In the genomic region with DNA sequence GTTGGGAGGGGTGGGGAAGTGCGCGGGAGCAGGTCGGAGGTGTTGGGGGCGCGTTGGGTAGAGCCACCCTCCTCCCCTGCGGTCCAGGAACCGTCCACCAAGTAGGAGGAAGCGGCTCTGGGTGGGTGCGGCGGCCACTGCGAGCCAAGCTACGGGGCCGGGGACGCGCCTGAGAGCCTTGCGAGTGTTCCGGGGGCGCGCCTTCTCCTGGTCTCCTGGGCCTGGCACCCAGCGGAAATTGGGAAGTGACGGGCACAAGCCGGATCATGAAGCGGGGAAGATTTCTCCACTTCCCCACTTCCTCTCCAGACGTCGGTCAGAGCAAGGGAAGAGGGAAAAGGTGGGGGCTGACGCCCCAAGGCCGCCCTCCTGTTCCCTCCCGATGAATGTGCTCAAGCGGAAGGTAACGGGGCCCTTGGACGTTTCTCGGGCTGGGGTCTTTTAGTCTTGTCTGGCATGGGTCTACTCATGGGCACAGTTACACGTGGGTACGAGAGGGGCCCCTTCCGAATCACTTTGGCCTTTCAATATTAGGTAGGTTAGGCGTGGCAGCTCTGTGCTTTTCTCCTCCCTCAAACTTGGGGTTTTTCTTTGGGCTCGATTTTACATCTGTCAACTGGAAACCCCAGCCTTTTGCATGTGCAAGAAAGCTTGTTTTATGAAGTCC, we compare ENCODE assay signal across 8 cellular contexts. TPM values are rescaled to one million over a fixed set of nuclear protein-coding genes. Genes with fewer than 3 reads are reported as not detected.
DNase-seq lines count a peak whose midpoint lies in the region; ATAC-seq, FAIRE-seq and TF ChIP-seq lines count a peak whose summit lies in the region.

No MANE protein-coding gene starts in this region.

- H3K9me3 ChIP-seq in SJSA1 (replicated peaks) (no peaks in the 10 kb centered on the region), endocrine pancreas (ENCODE audit: control insufficient read depth, low read length) (no peaks in the 10 kb centered on the region)

- H3K9ac ChIP-seq in endocrine pancreas (ENCODE audit: control insufficient read depth, insufficient read depth, low read length): peak overlapping the region; percentile 97

- peaks cover 52 to 53% of the 10 kb centered on the region in 2 donors for H3K4me1 Mint-ChIP-seq in natural killer cell

- H3K36me3 Mint-ChIP-seq in natural killer cell: no peaks in the 10 kb centered on the region

- in situ Hi-C loops in ACHN (cut with HindIII; ENCODE audit: low pct_ligation_motif_present, low pct_unique_long_range_greater_than_20kb, low sequenced_read_pairs): no loop called here

- DNase-seq in ACHN: peak; percentile 40
- DNase-seq in SJSA1 (ENCODE audit: low read depth in 1 of 2, low spot score in 2 of 2): no peak
- no peak for DNase-seq in natural killer cell
- no peak for DNase-seq in GM19239 (ENCODE audit: insufficient read length, low spot score)
- no peak for DNase-seq in NCI-H446 treated with DMSO at 0.1 percent for 48 hours (lab: John Stamatoyannopoulos, UW)

- H3K27ac Mint-ChIP-seq in natural killer cell: peak overlapping the region; percentile 99 to 100

- H3K27me3 ChIP-seq in SJSA1 (replicated peaks) (no peaks in the 10 kb centered on the region), endocrine pancreas (ENCODE audit: control insufficient read depth, insufficient read depth, low read length) (no peaks in the 10 kb centered on the region)

- no peaks in the 10 kb centered on the region for H3K27me3 Mint-ChIP-seq in natural killer cell (ENCODE audit: low read depth in 2 of 2)

- peak overlapping the region; percentile 92 for H3K27ac ChIP-seq in SJSA1

- TF ChIP-seq CTCF in natural killer cell (IDR thresholded peaks at IDR 0.05): no peak

- peak overlapping the region; percentile 99 for H3K4me3 Mint-ChIP-seq in natural killer cell

- intact Hi-C loops in natural killer cell (cut with micrococcal nuclease): no loop called here

- ATAC-seq in GM19463 (IDR thresholded peaks at IDR 0.05; ENCODE audit: unreplicated experiment) (peak; percentile 11), natural killer cell (peak in 1 of 3 donors; percentile 3), GM21515 (IDR thresholded peaks at IDR 0.05; ENCODE audit: unreplicated experiment) (no peak)

- peak overlapping the region; percentile 92 for H3K4me3 ChIP-seq in SJSA1
- peak overlapping the region; percentile 83 for H3K4me3 ChIP-seq in endocrine pancreas (ENCODE audit: control insufficient read depth, insufficient read depth, low read length)

- H3K4me1 ChIP-seq in SJSA1 (replicated peaks) (peaks cover 26% of the 10 kb centered on the region), endocrine pancreas (ENCODE audit: control insufficient read depth, insufficient read depth, low read length) (no peaks in the 10 kb centered on the region)

- FAIRE-seq in GM19239 (lab: Jason Lieb, UNC): no peak

- H3K36me3 ChIP-seq in SJSA1 (peaks cover 55% of the 10 kb centered on the region), endocrine pancreas (ENCODE audit: control insufficient read depth, insufficient read depth, low read length) (no peaks in the 10 kb centered on the region)

- no peaks in the 10 kb centered on the region for H3K9me3 Mint-ChIP-seq in natural killer cell

RNA-seq across cellular contexts. Expression of a gene that starts 0.9 kb away (rescaled TPM):
- 33.1 and 57.8 TPM in 2 replicates for total RNA-seq in SJSA1 (2014; rRNA removed; shearing (Covaris generic))
- total RNA-seq in natural killer cell: 100 to 1,000 TPM; 289 to 325 (median 307) TPM

RNA-seq across cellular contexts. Expression of a gene that starts 21.2 kb away (rescaled TPM):
- 136 and 170 TPM in 2 replicates for total RNA-seq in SJSA1 (2014; rRNA removed; shearing (Covaris generic))
- total RNA-seq in natural killer cell: 100 to 1,000 TPM; 219 to 241 (median 224) TPM

RNA-seq across cellular contexts. Expression of a gene that starts 24.3 kb away (rescaled TPM):
- 44.8 and 46.6 TPM in 2 replicates for total RNA-seq in SJSA1 (2014; rRNA removed; shearing (Covaris generic))
- 10 to 100 TPM; 27.1 to 35.6 (median 32.4) TPM for total RNA-seq in natural killer cell

RNA-seq across cellular contexts. Expression of a gene that starts 24.4 kb away (rescaled TPM):
- total RNA-seq in SJSA1 (2014; rRNA removed; shearing (Covaris generic)): 0.34 TPM in 1 of 2 replicates, not detected in the other
- total RNA-seq in natural killer cell: under 1 TPM; 0.40 to 0.68 (median 0.49) TPM

RNA-seq across cellular contexts. Expression of a gene that starts 48.9 kb away (rescaled TPM):
- total RNA-seq in SJSA1 (2014; rRNA removed; shearing (Covaris generic)): 4.9 and 5.6 TPM in 2 replicates
- 10 to 100 TPM; 17.1 to 27.0 (median 24.8) TPM for total RNA-seq in natural killer cell
